Comparison of ENCODE assay signal across 1 cellular context in the genomic region with DNA sequence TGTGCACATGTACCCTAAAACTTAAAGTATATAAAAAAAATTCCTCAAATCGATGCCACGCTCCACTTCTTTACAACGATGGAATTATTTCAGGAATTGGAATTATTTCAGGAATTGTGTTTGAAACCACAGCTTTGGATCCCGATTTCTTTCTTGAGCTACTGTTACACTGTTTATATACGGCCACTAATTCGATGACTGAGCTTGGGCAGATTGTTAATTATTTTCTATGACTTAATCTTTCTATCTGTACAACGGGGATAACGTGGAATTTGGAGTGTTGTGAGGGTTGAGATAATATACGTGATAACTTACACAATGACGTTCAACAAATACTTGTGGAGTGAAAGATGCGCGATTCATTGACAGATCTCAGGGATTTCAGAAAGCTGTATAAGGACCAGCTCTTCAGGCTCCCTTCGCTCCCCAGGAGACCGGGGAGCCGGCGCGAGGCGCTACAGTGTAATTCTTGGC.
TF ChIP-seq lines count a peak whose summit lies in the region.

No MANE protein-coding gene starts in this region.

TF ChIP-seq in GM12878, 131 proteins besides CTCF, POLR2A, EP300 and RAD21 (continued from another document):
- TF ChIP-seq, protein P1, sequence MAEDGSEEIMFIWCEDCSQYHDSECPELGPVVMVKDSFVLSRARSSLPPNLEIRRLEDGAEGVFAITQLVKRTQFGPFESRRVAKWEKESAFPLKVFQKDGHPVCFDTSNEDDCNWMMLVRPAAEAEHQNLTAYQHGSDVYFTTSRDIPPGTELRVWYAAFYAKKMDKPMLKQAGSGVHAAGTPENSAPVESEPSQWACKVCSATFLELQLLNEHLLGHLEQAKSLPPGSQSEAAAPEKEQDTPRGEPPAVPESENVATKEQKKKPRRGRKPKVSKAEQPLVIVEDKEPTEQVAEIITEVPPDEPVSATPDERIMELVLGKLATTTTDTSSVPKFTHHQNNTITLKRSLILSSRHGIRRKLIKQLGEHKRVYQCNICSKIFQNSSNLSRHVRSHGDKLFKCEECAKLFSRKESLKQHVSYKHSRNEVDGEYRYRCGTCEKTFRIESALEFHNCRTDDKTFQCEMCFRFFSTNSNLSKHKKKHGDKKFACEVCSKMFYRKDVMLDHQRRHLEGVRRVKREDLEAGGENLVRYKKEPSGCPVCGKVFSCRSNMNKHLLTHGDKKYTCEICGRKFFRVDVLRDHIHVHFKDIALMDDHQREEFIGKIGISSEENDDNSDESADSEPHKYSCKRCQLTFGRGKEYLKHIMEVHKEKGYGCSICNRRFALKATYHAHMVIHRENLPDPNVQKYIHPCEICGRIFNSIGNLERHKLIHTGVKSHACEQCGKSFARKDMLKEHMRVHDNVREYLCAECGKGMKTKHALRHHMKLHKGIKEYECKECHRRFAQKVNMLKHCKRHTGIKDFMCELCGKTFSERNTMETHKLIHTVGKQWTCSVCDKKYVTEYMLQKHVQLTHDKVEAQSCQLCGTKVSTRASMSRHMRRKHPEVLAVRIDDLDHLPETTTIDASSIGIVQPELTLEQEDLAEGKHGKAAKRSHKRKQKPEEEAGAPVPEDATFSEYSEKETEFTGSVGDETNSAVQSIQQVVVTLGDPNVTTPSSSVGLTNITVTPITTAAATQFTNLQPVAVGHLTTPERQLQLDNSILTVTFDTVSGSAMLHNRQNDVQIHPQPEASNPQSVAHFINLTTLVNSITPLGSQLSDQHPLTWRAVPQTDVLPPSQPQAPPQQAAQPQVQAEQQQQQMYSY (CRISPR knock-in tag; IDR thresholded peaks at IDR 0.05), result no peak
